ENCODE assay signal across 31 cellular contexts in genomic region chr13:86922936-86923335, GRCh38.
A peak's percentile ranks its signal among the peaks of the same experiment; 100 is the strongest.
DNase-seq lines count a peak whose midpoint lies in the region; ATAC-seq, FAIRE-seq and TF ChIP-seq lines count a peak whose summit lies in the region.
"Had no signal": no experiment of that assay in that cellular context is flagged by ENCODE, and none has a peak within 500 bp of the region (broad histone marks: within the 10 kb centered on the region; RNA-seq: fewer than 3 reads in every experiment).

No MANE protein-coding gene starts in this region.

- dilution Hi-C loops in mammary epithelial cell (cut with HindIII; ENCODE audit: low sequenced_read_pairs): no loop called here

- H3K9me3 Mint-ChIP-seq in MCF 10A (ENCODE audit: unreplicated experiment) (no peaks in the 10 kb centered on the region), WTC11 (peaks cover 20% of the 10 kb centered on the region)
- H3K9me3 Mint-ChIP-seq: activated T-cell treated with anti-CD3 and anti-CD28 coated beads, Interleukin-2, amount 50 U/mL, for 24 hours had no signal

- H3K27me3 ChIP-seq in mammary epithelial cell (ENCODE audit: insufficient read depth, low read length) (no peaks in the 10 kb centered on the region), right lobe of liver (no peaks in the 10 kb centered on the region)
- H3K27me3 ChIP-seq: ovary, SJSA1, spleen, stomach, uterus had no signal

- 10% methylated on average over 3 of the region's 5 CpGs for WGBS in mammary epithelial cell (ENCODE audit: low coverage, missing lambda C conversion rate)
- 18% methylated on average over 5 of the region's 5 CpGs for WGBS in right lobe of liver (ENCODE audit: insufficient coverage, low coverage, low lambda C conversion rate, missing lambda C conversion rate)

- no peak overlapping the region for H3K4me2 ChIP-seq in mammary epithelial cell (ENCODE audit: insufficient read depth, low read depth, low read length)

- H3K27ac Mint-ChIP-seq in MCF 10A (ENCODE audit: low read depth, unreplicated experiment) (peak overlapping the region; percentile 16), WTC11 (no peak overlapping the region)
- H3K27ac Mint-ChIP-seq: activated B cell treated with CpG ODN at 0.5 μM for 24 hours; activated naive CD8-positive, alpha-beta T cell treated with anti-CD3 and anti-CD28 coated beads for 36 hours; activated T-cell treated with anti-CD3 and anti-CD28 coated beads, Interleukin-2, amount 50 U/mL, for 24 hours; nephron had no signal

- peaks cover 9% of the 10 kb centered on the region for H3K4me1 Mint-ChIP-seq in MCF 10A (ENCODE audit: insufficient read depth, unreplicated experiment)
- peaks cover 30% of the 10 kb centered on the region for H3K4me1 Mint-ChIP-seq in WTC11
- H3K4me1 Mint-ChIP-seq: activated B cell treated with CpG ODN at 0.5 μM for 24 hours; activated naive CD8-positive, alpha-beta T cell treated with anti-CD3 and anti-CD28 coated beads for 36 hours; nephron had no signal

- H3K4me1 ChIP-seq in mammary epithelial cell (ENCODE audit: insufficient read depth, low read length) (no peaks in the 10 kb centered on the region), right lobe of liver (no peaks in the 10 kb centered on the region)
- H3K4me1 ChIP-seq: SJSA1, spleen, stomach, uterus had no signal

- H3K36me3 Mint-ChIP-seq in MCF 10A (ENCODE audit: insufficient read depth, unreplicated experiment) (peaks cover 6% of the 10 kb centered on the region), WTC11 (peaks cover 14% of the 10 kb centered on the region)
- H3K36me3 Mint-ChIP-seq: activated naive CD8-positive, alpha-beta T cell treated with anti-CD3 and anti-CD28 coated beads for 36 hours had no signal

- H3K36me3 ChIP-seq in mammary epithelial cell (ENCODE audit: insufficient read depth, low read length) (no peaks in the 10 kb centered on the region), right lobe of liver (no peaks in the 10 kb centered on the region)
- H3K36me3 ChIP-seq: ovary, SJSA1, spleen, stomach, uterus had no signal

- no peaks in the 10 kb centered on the region for H3K79me2 ChIP-seq in mammary epithelial cell (ENCODE audit: insufficient read depth, low read length)

- intact Hi-C loops in MCF 10A (cut with micrococcal nuclease) (no loop called here), mammary epithelial cell (cut with micrococcal nuclease) (no loop called here), right lobe of liver (cut with DNase I) (no loop called here)

- H3K9ac ChIP-seq in mammary epithelial cell (ENCODE audit: insufficient read depth, low read length): no peak overlapping the region

- POLR2A ChIA-PET in MCF 10A (lab: Yijun Ruan, JAX): no interaction called here
- POLR2A ChIA-PET in WTC11 (lab: Charles Lee): no interaction called here

- no peak for TF ChIP-seq POLR2A in right lobe of liver (IDR thresholded peaks at IDR 0.05)

- BruUV-seq in MCF 10A (replicated peaks; lab: Mats Ljungman, UMichigan) (no TSS peak), mammary epithelial cell (replicated peaks; lab: Mats Ljungman, UMichigan) (no TSS peak)

- DNase-seq in MCF 10A (ENCODE audit: unreplicated experiment): no peak
- DNase-seq in mammary epithelial cell: no peak
- no peak for DNase-seq in WTC11 (ENCODE audit: low spot score)
- no peak for DNase-seq in right lobe of liver
- peak; percentile 12 for DNase-seq in urothelium cell line (ENCODE audit: low spot score)
- DNase-seq in NOMO-1 treated with dmso at 0.1 percent for 144 hours (lab: John Stamatoyannopoulos, UW; ENCODE audit: unreplicated experiment): no peak
- DNase-seq in epidermal melanocyte (ENCODE audit: insufficient read length, low spot score): no peak
- no peak for DNase-seq in NCI-H446 (lab: John Stamatoyannopoulos, UW)
- DNase-seq: activated B cell treated with CpG ODN at 0.5 μM for 24 hours; activated gamma-delta T cell; activated naive CD8-positive, alpha-beta T cell treated with anti-CD3 and anti-CD28 coated beads for 36 hours; activated T-cell treated with anti-CD3 and anti-CD28 coated beads, Interleukin-2, amount 50 U/mL, for 24 hours; DMS79 treated with DMSO at 0.1 percent for 48 hours; effector memory CD4-positive, alpha-beta T cell; foreskin fibroblast; islet precursor cell; KG1; left ventricle myocardium superior; NCI-H146; NCI-H446 treated with DMSO at 0.1 percent for 48 hours; OCI-M1; ovary; spleen; stomach; T1000; uterus had no signal

- no peak overlapping the region for H2AFZ ChIP-seq in mammary epithelial cell (ENCODE audit: low read depth, low read length)

- no peak for TF ChIP-seq CTCF in MCF 10A (IDR thresholded peaks at IDR 0.05; ENCODE audit: unreplicated experiment)
- no peak for TF ChIP-seq CTCF in mammary epithelial cell (conservative IDR thresholded peaks at IDR 0.05 in 1 of 2, IDR thresholded peaks at IDR 0.05 in 1 of 2; ENCODE audit: extremely low read depth in 1 of 2, insufficient read depth in 1 of 2, low read depth in 1 of 2, low read length in 2 of 2)
- TF ChIP-seq CTCF in WTC11 (IDR thresholded peaks at IDR 0.05): no peak
- no peak for TF ChIP-seq CTCF in right lobe of liver (IDR thresholded peaks at IDR 0.05)

- no peaks in the 10 kb centered on the region for H3K27me3 Mint-ChIP-seq in MCF 10A (ENCODE audit: insufficient read depth, unreplicated experiment)
- H3K27me3 Mint-ChIP-seq in WTC11 (ENCODE audit: low read depth): peaks cover 13% of the 10 kb centered on the region
- H3K27me3 Mint-ChIP-seq: activated B cell treated with CpG ODN at 0.5 μM for 24 hours; activated naive CD8-positive, alpha-beta T cell treated with anti-CD3 and anti-CD28 coated beads for 36 hours; activated T-cell treated with anti-CD3 and anti-CD28 coated beads, Interleukin-2, amount 50 U/mL, for 24 hours had no signal

- CTCF ChIA-PET in MCF 10A (lab: Yijun Ruan, JAX): interaction anchor here (1.1 kb wide), 1 partner anchor 22 kb away, joined by 4 read pairs; no protein-coding TSS in a partner anchor
- CTCF ChIA-PET in mammary epithelial cell (lab: Charles Lee; ENCODE audit: low non-redundant PET): no interaction called here
- CTCF ChIA-PET in WTC11 (lab: Charles Lee): no interaction called here

- H3K27ac ChIP-seq in mammary epithelial cell (ENCODE audit: insufficient read depth, low read depth, low read length) (no peak overlapping the region), right lobe of liver (no peak overlapping the region)
- H3K27ac ChIP-seq: coronary artery, ovary, RWPE1, SJSA1, spleen, stomach, uterus had no signal

- H3K4me3 ChIP-seq in mammary epithelial cell (replicated peaks in 1 of 3; ENCODE audit: insufficient read depth in 1 of 3, low read depth in 2 of 3, low read length in 3 of 3) (no peak overlapping the region), right lobe of liver (no peak overlapping the region)
- H3K4me3 ChIP-seq: coronary artery, ovary, SJSA1, spleen, stomach, uterus had no signal

- ATAC-seq in WTC11 (0 out of 2 replicates have a peak, but pooled peaks have one; percentile 24), right lobe of liver (peak; percentile 34 to 81 (median 78))
- ATAC-seq: left ventricle myocardium superior had no signal

- FAIRE-seq in urothelium cell line (lab: Jason Lieb, UNC): no peak
- FAIRE-seq: H1 had no signal

- H4K20me1 ChIP-seq in mammary epithelial cell (ENCODE audit: insufficient read depth, low read length): no peaks in the 10 kb centered on the region

- in situ Hi-C loops in mammary epithelial cell (cut with MboI; ENCODE audit: low sequenced_read_pairs in 2 of 2): no loop called here

- no peak overlapping the region for H3K4me3 Mint-ChIP-seq in MCF 10A (ENCODE audit: unreplicated experiment)
- H3K4me3 Mint-ChIP-seq in WTC11: no peak overlapping the region
- H3K4me3 Mint-ChIP-seq: activated B cell treated with CpG ODN at 0.5 μM for 24 hours; activated naive CD8-positive, alpha-beta T cell treated with anti-CD3 and anti-CD28 coated beads for 36 hours; activated T-cell treated with anti-CD3 and anti-CD28 coated beads, Interleukin-2, amount 50 U/mL, for 24 hours; nephron had no signal

- no peaks in the 10 kb centered on the region for H3K9me3 ChIP-seq in mammary epithelial cell (replicated peaks; ENCODE audit: insufficient read depth, low read length)
- no peaks in the 10 kb centered on the region for H3K9me3 ChIP-seq in right lobe of liver
- H3K9me3 ChIP-seq: ovary, SJSA1, uterus had no signal

TF ChIP-seq in WTC11, 78 proteins besides CTCF, POLR2A, EP300 and RAD21 (continues in another document):
- TF ChIP-seq, protein P1, sequence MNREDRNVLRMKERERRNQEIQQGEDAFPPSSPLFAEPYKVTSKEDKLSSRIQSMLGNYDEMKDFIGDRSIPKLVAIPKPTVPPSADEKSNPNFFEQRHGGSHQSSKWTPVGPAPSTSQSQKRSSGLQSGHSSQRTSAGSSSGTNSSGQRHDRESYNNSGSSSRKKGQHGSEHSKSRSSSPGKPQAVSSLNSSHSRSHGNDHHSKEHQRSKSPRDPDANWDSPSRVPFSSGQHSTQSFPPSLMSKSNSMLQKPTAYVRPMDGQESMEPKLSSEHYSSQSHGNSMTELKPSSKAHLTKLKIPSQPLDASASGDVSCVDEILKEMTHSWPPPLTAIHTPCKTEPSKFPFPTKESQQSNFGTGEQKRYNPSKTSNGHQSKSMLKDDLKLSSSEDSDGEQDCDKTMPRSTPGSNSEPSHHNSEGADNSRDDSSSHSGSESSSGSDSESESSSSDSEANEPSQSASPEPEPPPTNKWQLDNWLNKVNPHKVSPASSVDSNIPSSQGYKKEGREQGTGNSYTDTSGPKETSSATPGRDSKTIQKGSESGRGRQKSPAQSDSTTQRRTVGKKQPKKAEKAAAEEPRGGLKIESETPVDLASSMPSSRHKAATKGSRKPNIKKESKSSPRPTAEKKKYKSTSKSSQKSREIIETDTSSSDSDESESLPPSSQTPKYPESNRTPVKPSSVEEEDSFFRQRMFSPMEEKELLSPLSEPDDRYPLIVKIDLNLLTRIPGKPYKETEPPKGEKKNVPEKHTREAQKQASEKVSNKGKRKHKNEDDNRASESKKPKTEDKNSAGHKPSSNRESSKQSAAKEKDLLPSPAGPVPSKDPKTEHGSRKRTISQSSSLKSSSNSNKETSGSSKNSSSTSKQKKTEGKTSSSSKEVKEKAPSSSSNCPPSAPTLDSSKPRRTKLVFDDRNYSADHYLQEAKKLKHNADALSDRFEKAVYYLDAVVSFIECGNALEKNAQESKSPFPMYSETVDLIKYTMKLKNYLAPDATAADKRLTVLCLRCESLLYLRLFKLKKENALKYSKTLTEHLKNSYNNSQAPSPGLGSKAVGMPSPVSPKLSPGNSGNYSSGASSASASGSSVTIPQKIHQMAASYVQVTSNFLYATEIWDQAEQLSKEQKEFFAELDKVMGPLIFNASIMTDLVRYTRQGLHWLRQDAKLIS (CRISPR knock-in tag; IDR thresholded peaks at IDR 0.05; ENCODE audit: borderline replicate concordance): no peak
- TF ChIP-seq ZNF317 (CRISPR knock-in tag; IDR thresholded peaks at IDR 0.05; ENCODE audit: borderline replicate concordance, low read depth): no peak
- TF ChIP-seq ZBTB21 (CRISPR knock-in tag; IDR thresholded peaks at IDR 0.05; ENCODE audit: borderline replicate concordance): no peak
- TF ChIP-seq, protein P2, sequence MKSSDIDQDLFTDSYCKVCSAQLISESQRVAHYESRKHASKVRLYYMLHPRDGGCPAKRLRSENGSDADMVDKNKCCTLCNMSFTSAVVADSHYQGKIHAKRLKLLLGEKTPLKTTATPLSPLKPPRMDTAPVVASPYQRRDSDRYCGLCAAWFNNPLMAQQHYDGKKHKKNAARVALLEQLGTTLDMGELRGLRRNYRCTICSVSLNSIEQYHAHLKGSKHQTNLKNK (CRISPR knock-in tag; IDR thresholded peaks at IDR 0.05): no peak
